Comparison of ENCODE assay signal across 25 cellular contexts in genomic region chr2:161115605-161116097, GRCh38. TPM values are rescaled to one million over a fixed set of nuclear protein-coding genes. Genes with fewer than 3 reads are reported as not detected.
DNase-seq lines count a peak whose midpoint lies in the region; ATAC-seq, FAIRE-seq and TF ChIP-seq lines count a peak whose summit lies in the region.
"Had no signal": no experiment of that assay in that cellular context is flagged by ENCODE, and none has a peak within 500 bp of the region (broad histone marks: within the 10 kb centered on the region; RNA-seq: fewer than 3 reads in every experiment).

No MANE protein-coding gene starts in this region.

- H3K36me3 ChIP-seq in Caco-2 (ENCODE audit: control insufficient read depth, insufficient read depth, low read length) (no peaks in the 10 kb centered on the region; the same call in 1 of the 2 replicates), Loucy (ENCODE audit: insufficient read depth, low read length) (no peaks in the 10 kb centered on the region), astrocyte (ENCODE audit: insufficient read depth, low read length) (no peaks in the 10 kb centered on the region), trophoblast cell (ENCODE audit: control insufficient read depth in 1 of 2, insufficient read depth in 2 of 2, low read length in 2 of 2) (no peaks in the 10 kb centered on the region), endodermal cell (ENCODE audit: control insufficient read depth, insufficient read depth, low read length) (no peaks in the 10 kb centered on the region)

- no peaks in the 10 kb centered on the region for H3F3A ChIP-seq in Loucy (ENCODE audit: low read depth)

- intact Hi-C loops in Caco-2 (cut with micrococcal nuclease; ENCODE audit: unreplicated experiment) = loop anchor here (1.0 to 2.0 kb wide), 4 partner anchors 8 to 45 kb away; partner anchors contain the start of gene TANK

- H3K18ac ChIP-seq in trophoblast cell (ENCODE audit: low read length) = no peak overlapping the region

- H3K79me2 ChIP-seq in Loucy (ENCODE audit: insufficient read depth, low read length) (no peaks in the 10 kb centered on the region), astrocyte (ENCODE audit: insufficient read depth, low read length) (no peaks in the 10 kb centered on the region), trophoblast cell (ENCODE audit: control insufficient read depth, insufficient read depth, low read length, poor library complexity) (no peaks in the 10 kb centered on the region)

- H3K27me3 ChIP-seq in Caco-2 (replicated peaks; ENCODE audit: control insufficient read depth, insufficient read depth, low read length) (no peaks in the 10 kb centered on the region), Loucy (ENCODE audit: insufficient read depth, low read length, poor library complexity, severe bottlenecking) (no peaks in the 10 kb centered on the region), astrocyte (ENCODE audit: insufficient read depth, low read length) (no peaks in the 10 kb centered on the region), trophoblast cell (ENCODE audit: insufficient read depth, low read length) (no peaks in the 10 kb centered on the region), endodermal cell (ENCODE audit: control insufficient read depth, insufficient read depth, low read length, poor library complexity, severe bottlenecking) (peaks cover 4% of the 10 kb centered on the region)

- H2BK5ac ChIP-seq in trophoblast cell (ENCODE audit: low read depth, low read length, poor library complexity) = no peak overlapping the region

- ATAC-seq in HG03378 (IDR thresholded peaks at IDR 0.05; ENCODE audit: unreplicated experiment) = no peak

- BruUV-seq in Caco-2 (replicated peaks; lab: Mats Ljungman, UMichigan) = no TSS peak

- no peak overlapping the region for H4K8ac ChIP-seq in trophoblast cell (ENCODE audit: low read depth, low read length)

- WGBS in trophoblast cell (ENCODE audit: extremely low coverage, insufficient coverage, insufficient read length) = no CpG with 5 or more reads among the region's 3 CpGs
- WGBS in endodermal cell (ENCODE audit: insufficient coverage in 1 of 2, insufficient read length in 1 of 2), 2 experiments = 66 to 76% methylated on average over 3 of the region's 3 CpGs

- H4K20me1 ChIP-seq in Loucy (ENCODE audit: insufficient read depth, low read length, poor library complexity, severe bottlenecking) = no peaks in the 10 kb centered on the region
- H4K20me1 ChIP-seq in astrocyte (ENCODE audit: insufficient read depth, low read length) = no peaks in the 10 kb centered on the region

- H3K14ac ChIP-seq in trophoblast cell (ENCODE audit: low read length) = no peak overlapping the region

- H3K9me3 ChIP-seq in Caco-2 = peaks cover 23% of the 10 kb centered on the region
- no peaks in the 10 kb centered on the region for H3K9me3 ChIP-seq in Loucy (ENCODE audit: insufficient read depth, low read depth, low read length)
- no peaks in the 10 kb centered on the region for H3K9me3 ChIP-seq in astrocyte (ENCODE audit: insufficient read depth, low read depth, low read length)
- no peaks in the 10 kb centered on the region for H3K9me3 ChIP-seq in trophoblast cell (ENCODE audit: insufficient read depth, low read depth, low read length)
- H3K9me3 ChIP-seq in endodermal cell (ENCODE audit: control insufficient read depth, low read length) = no peaks in the 10 kb centered on the region
- H3K9me3 ChIP-seq: SK-N-SH had no signal

- peak overlapping the region; percentile 38 for H2BK12ac ChIP-seq in trophoblast cell (ENCODE audit: low read length)

- CTCF ChIA-PET in Caco-2 (lab: Charles Lee) = interaction anchor here (0.9 kb wide), 1 partner anchor 20 kb away, joined by 5 read pairs; no protein-coding TSS in a partner anchor

- FAIRE-seq in astrocyte (lab: Jason Lieb, UNC) = no peak
- FAIRE-seq: D721Med, GM12892 had no signal

- POLR2A ChIA-PET in Caco-2 (lab: Charles Lee) = no interaction called here

- peaks cover 2% of the 10 kb centered on the region for H3K79me1 ChIP-seq in trophoblast cell (ENCODE audit: low read length)

- DNase-seq in Caco-2 (peak; percentile 73), astrocyte (ENCODE audit: low read depth) (no peak), trophoblast cell (no peak), DMS 273 (lab: John Stamatoyannopoulos, UW; ENCODE audit: unreplicated experiment) (no peak), glomerular visceral epithelial cell (ENCODE audit: extremely low spot score) (no peak), endodermal cell (no peak)
- DNase-seq: CD4-positive, CD25-positive, alpha-beta regulatory T cell; DMS53; GDM1; GM23248; H7; NCI-H1092; NCI-H1417 treated with DMSO at 0.1 percent for 48 hours; NCI-H1694 treated with DMSO at 0.1 percent for 48 hours; NCI-H2081; NCI-H2227 treated with DMSO at 0.1 percent for 48 hours; NCI-H69; SK-N-SH; SW 1271 had no signal

- H3K27ac ChIP-seq in astrocyte (ENCODE audit: low read depth, low read length) (no peak overlapping the region), trophoblast cell (ENCODE audit: low read depth, low read length) (no peak overlapping the region), endodermal cell (ENCODE audit: low read depth, low read length) (no peak overlapping the region)
- H3K27ac ChIP-seq: GM23248, KMS-11 had no signal

- H3K9me3 Mint-ChIP-seq in Caco-2 (ENCODE audit: unreplicated experiment) (peaks cover 32% of the 10 kb centered on the region), astrocyte (ENCODE audit: unreplicated experiment) (no peaks in the 10 kb centered on the region), endodermal cell (no peaks in the 10 kb centered on the region)
- H3K9me3 Mint-ChIP-seq: CD4-positive, CD25-positive, alpha-beta regulatory T cell; IgD-negative memory B cell had no signal

- H3K36me3 Mint-ChIP-seq in Caco-2 (ENCODE audit: insufficient read depth, unreplicated experiment) (peaks cover 17% of the 10 kb centered on the region), astrocyte (ENCODE audit: low read depth, unreplicated experiment) (peaks cover 2% of the 10 kb centered on the region), endodermal cell (ENCODE audit: low read depth) (no peaks in the 10 kb centered on the region)
- H3K36me3 Mint-ChIP-seq: CD4-positive, CD25-positive, alpha-beta regulatory T cell; IgD-negative memory B cell had no signal

- no peak overlapping the region for H4K12ac ChIP-seq in trophoblast cell (ENCODE audit: low read depth, low read length)

- H2BK120ac ChIP-seq in trophoblast cell (ENCODE audit: insufficient read depth, low read length, poor library complexity) = no peak overlapping the region

- no peak overlapping the region for H4K91ac ChIP-seq in trophoblast cell (ENCODE audit: low read depth, low read length)

- no peak overlapping the region for H3K4me2 ChIP-seq in Loucy (ENCODE audit: low read depth, low read length, poor library complexity, severe bottlenecking)
- no peak overlapping the region for H3K4me2 ChIP-seq in astrocyte (ENCODE audit: low read length)
- no peak overlapping the region for H3K4me2 ChIP-seq in trophoblast cell (ENCODE audit: low read length)
- H3K4me2 ChIP-seq: KMS-11, SK-N-SH had no signal

- no peaks in the 10 kb centered on the region for H3K9me2 ChIP-seq in Loucy (replicated peaks; ENCODE audit: low read depth, low read length)
- H3K9me2 ChIP-seq: SK-N-SH had no signal

- H3K27ac Mint-ChIP-seq in Caco-2 (ENCODE audit: unreplicated experiment) = peak overlapping the region; percentile 49
- H3K27ac Mint-ChIP-seq in astrocyte (ENCODE audit: unreplicated experiment) = no peak overlapping the region
- H3K27ac Mint-ChIP-seq in endodermal cell = no peak overlapping the region
- H3K27ac Mint-ChIP-seq: CD4-positive, CD25-positive, alpha-beta regulatory T cell; IgD-negative memory B cell had no signal

- no peak overlapping the region for H2AK5ac ChIP-seq in trophoblast cell (ENCODE audit: low read length)

- H2AFZ ChIP-seq in Loucy (ENCODE audit: low read length) = peak overlapping the region; percentile 36; the same call in 1 of the 2 replicates
- H2AFZ ChIP-seq in astrocyte (ENCODE audit: low read depth, low read length) = peak overlapping the region; percentile 32
- H2AFZ ChIP-seq in trophoblast cell (ENCODE audit: insufficient read depth, low read length, poor library complexity) = no peak overlapping the region
- H2AFZ ChIP-seq: GM23248 had no signal

- H3K9ac ChIP-seq in Loucy (ENCODE audit: low read depth, low read length, poor library complexity, severe bottlenecking) (no peak overlapping the region), astrocyte (ENCODE audit: low read length) (no peak overlapping the region), trophoblast cell (ENCODE audit: low read length) (no peak overlapping the region), endodermal cell (ENCODE audit: extremely low read depth, low read length, poor library complexity, severe bottlenecking) (no peak overlapping the region)
- H3K9ac ChIP-seq: GM23248, KMS-11, SK-N-SH had no signal

- H3K4me3 ChIP-seq in Caco-2 (ENCODE audit: low read depth, low read length) (no peak overlapping the region), Loucy (ENCODE audit: low read length, poor library complexity, severe bottlenecking) (no peak overlapping the region), astrocyte (ENCODE audit: insufficient read depth, low read depth, low read length) (no peak overlapping the region), trophoblast cell (ENCODE audit: low read depth, low read length) (no peak overlapping the region), endodermal cell (ENCODE audit: low read length) (no peak overlapping the region)
- H3K4me3 ChIP-seq: GM23248 had no signal

- H3K27me3 Mint-ChIP-seq in Caco-2 (ENCODE audit: insufficient read depth, unreplicated experiment) (no peaks in the 10 kb centered on the region), astrocyte (ENCODE audit: low read depth, unreplicated experiment) (peaks cover 3% of the 10 kb centered on the region), endodermal cell (ENCODE audit: insufficient read depth) (peaks cover 23% of the 10 kb centered on the region)
- H3K27me3 Mint-ChIP-seq: IgD-negative memory B cell had no signal

- peak overlapping the region; percentile 60 for H3K4me3 Mint-ChIP-seq in Caco-2 (ENCODE audit: unreplicated experiment)
- H3K4me3 Mint-ChIP-seq in astrocyte (ENCODE audit: unreplicated experiment) = no peak overlapping the region
- H3K4me3 Mint-ChIP-seq in endodermal cell = no peak overlapping the region
- H3K4me3 Mint-ChIP-seq: CD4-positive, CD25-positive, alpha-beta regulatory T cell; IgD-negative memory B cell had no signal

- H3K4me1 ChIP-seq in Caco-2 (peaks cover 30% of the 10 kb centered on the region), Loucy (ENCODE audit: insufficient read depth, low read length, poor library complexity, severe bottlenecking) (no peaks in the 10 kb centered on the region), astrocyte (ENCODE audit: insufficient read depth, low read length) (no peaks in the 10 kb centered on the region), trophoblast cell (ENCODE audit: control insufficient read depth in 1 of 2, insufficient read depth in 2 of 2, low read length in 2 of 2) (peaks cover 2 to 3% of the 10 kb centered on the region in 2 experiments), endodermal cell (ENCODE audit: control insufficient read depth, insufficient read depth, low read length) (peaks cover 6% of the 10 kb centered on the region)

- H3K4me1 Mint-ChIP-seq in Caco-2 (ENCODE audit: low read depth, unreplicated experiment) = peaks cover 27% of the 10 kb centered on the region
- H3K4me1 Mint-ChIP-seq in astrocyte (ENCODE audit: low read depth, unreplicated experiment) = peaks cover 3% of the 10 kb centered on the region
- H3K4me1 Mint-ChIP-seq in endodermal cell = peaks cover 32% of the 10 kb centered on the region

- H3K4ac ChIP-seq in trophoblast cell (ENCODE audit: low read depth, low read length) = no peak overlapping the region

- H3K23ac ChIP-seq in trophoblast cell (ENCODE audit: low read length) = no peak overlapping the region

- TF ChIP-seq CTCF in Caco-2 (IDR thresholded peaks at IDR 0.05; ENCODE audit: insufficient read depth in 1 of 2, low read depth in 1 of 2, low read length in 1 of 2, severe bottlenecking in 1 of 2, unreplicated experiment in 1 of 2) (no peak), Loucy (conservative IDR thresholded peaks at IDR 0.05; ENCODE audit: low read length) (no peak), astrocyte (IDR thresholded peaks at IDR 0.05; ENCODE audit: insufficient read depth, low read depth, low read length) (no peak), endodermal cell (conservative IDR thresholded peaks at IDR 0.05) (no peak)

RNA-seq across cellular contexts. Expression of gene TANK, which starts 44.6 kb away (rescaled TPM):
- total RNA-seq in Caco-2 (2022) (42.7 and 56.0 TPM in 2 replicates), astrocyte (55.7 and 61.2 TPM in 2 replicates), endodermal cell (10 to 100 TPM; 22.4 to 33.2 TPM)
- 73.9 and 77.5 TPM in 2 replicates for polyA plus RNA-seq in trophoblast cell (2013)
- 34.7 TPM for polyA plus RNA-seq in endodermal cell (2013, experiment 1 of 2)
- 30.8 TPM for polyA plus RNA-seq in endodermal cell (2013, experiment 2 of 2)

Comparison
In these comparisons a context has a peak if more than half of its experiments do, and no peak if none do; other contexts are left out.
1. DNase-seq: peak in Caco-2 (2 of 2); none in astrocyte (single experiment), trophoblast cell (0 of 2), DMS 273 (single experiment), glomerular visceral epithelial cell (single experiment) and endodermal cell (single experiment).